7 cellular contexts compared by ENCODE assay signal in the genomic region with DNA sequence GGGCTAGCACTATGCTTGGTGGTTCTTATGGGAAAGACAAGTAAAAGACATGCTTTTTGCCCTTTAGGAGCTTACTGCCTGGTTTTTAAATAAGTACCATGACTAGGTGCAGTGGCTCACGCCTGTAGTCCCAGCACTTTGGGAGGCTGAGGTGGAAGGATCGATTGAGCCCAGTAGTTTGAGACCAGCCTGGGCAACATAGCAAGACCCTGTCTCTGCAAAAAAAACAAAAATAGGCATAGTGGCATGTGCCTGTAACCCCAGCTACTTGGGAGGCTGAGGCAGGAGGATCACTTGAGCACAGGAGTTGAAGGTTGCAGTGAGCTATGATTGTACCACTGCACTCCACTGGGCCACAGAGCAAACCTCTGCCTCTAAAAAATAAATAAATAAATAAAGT. TPM values are rescaled to one million over a fixed set of nuclear protein-coding genes. Genes with fewer than 3 reads are reported as not detected.
DNase-seq lines count a peak whose midpoint lies in the region; ATAC-seq and TF ChIP-seq lines count a peak whose summit lies in the region.
"Not testable (repeated sequence)": the region's sequence is repeated elsewhere in the genome, so short reads cannot be mapped to it uniquely, and the experiment has no call there.

No MANE protein-coding gene starts in this region.

- not testable (repeated sequence) for H3K27me3 ChIP-seq in CD4-positive, CD25-positive, alpha-beta regulatory T cell (ENCODE audit: control insufficient read depth, insufficient read depth, low read length); KMS-11 (ENCODE audit: insufficient read depth, low read depth); cardiac muscle cell; trophoblast cell (ENCODE audit: insufficient read depth, low read length)

- not testable (repeated sequence) for H3K18ac ChIP-seq in trophoblast cell (ENCODE audit: low read length)

- peaks cover 15% of the 10 kb centered on the region; the same call in 1 of the 2 replicates for H4K20me1 ChIP-seq in KMS-11 (ENCODE audit: insufficient read depth)

- peak overlapping the region; percentile 84 for H3K4me2 ChIP-seq in KMS-11
- not testable (repeated sequence) for H3K4me2 ChIP-seq in trophoblast cell (ENCODE audit: low read length)

- peak overlapping the region in 2 of 3 donors; percentile 31 to 93 for H3K27ac Mint-ChIP-seq in CD4-positive, CD25-positive, alpha-beta regulatory T cell
- not testable (repeated sequence) for H3K27ac Mint-ChIP-seq in T-helper 17 cell
- H3K27ac Mint-ChIP-seq in activated CD8-positive, alpha-beta memory T cell treated with anti-CD3 and anti-CD28 coated beads, Interleukin-2, amount 10 ng/mL, durations not matched to agents 7 days and 5 days = peak overlapping the region; percentile 7
- H3K27ac Mint-ChIP-seq in activated naive CD8-positive, alpha-beta T cell treated with anti-CD3 and anti-CD28 coated beads, Interleukin-2, amount 50 U/mL, for 24 hours = peak overlapping the region; percentile 75

- H3K4ac ChIP-seq in trophoblast cell (ENCODE audit: low read depth, low read length) = peak overlapping the region; percentile 77

- H3K4me3 Mint-ChIP-seq in CD4-positive, CD25-positive, alpha-beta regulatory T cell; activated CD8-positive, alpha-beta memory T cell treated with anti-CD3 and anti-CD28 coated beads, Interleukin-2, amount 10 ng/mL, durations not matched to agents 7 days and 5 days; activated naive CD8-positive, alpha-beta T cell treated with anti-CD3 and anti-CD28 coated beads, Interleukin-2, amount 50 U/mL, for 24 hours: not testable (repeated sequence)
- H3K4me3 Mint-ChIP-seq in T-helper 17 cell = peak overlapping the region; percentile 77

- not testable (repeated sequence) for H3K9ac ChIP-seq in KMS-11; trophoblast cell (ENCODE audit: low read length)

- H4K91ac ChIP-seq in trophoblast cell (ENCODE audit: low read depth, low read length) = not testable (repeated sequence)

- peaks cover 17% of the 10 kb centered on the region for H3K36me3 Mint-ChIP-seq in CD4-positive, CD25-positive, alpha-beta regulatory T cell
- not testable (repeated sequence) for H3K36me3 Mint-ChIP-seq in T-helper 17 cell (ENCODE audit: low read depth)
- H3K36me3 Mint-ChIP-seq in activated CD8-positive, alpha-beta memory T cell treated with anti-CD3 and anti-CD28 coated beads, Interleukin-2, amount 10 ng/mL, durations not matched to agents 7 days and 5 days = peaks cover 18% of the 10 kb centered on the region
- H3K36me3 Mint-ChIP-seq in activated naive CD8-positive, alpha-beta T cell treated with anti-CD3 and anti-CD28 coated beads, Interleukin-2, amount 50 U/mL, for 24 hours (ENCODE audit: low read depth) = peaks cover 13% of the 10 kb centered on the region

- not testable (repeated sequence) for H2BK120ac ChIP-seq in trophoblast cell (ENCODE audit: insufficient read depth, low read length, poor library complexity)

- H3K27me3 Mint-ChIP-seq in CD4-positive, CD25-positive, alpha-beta regulatory T cell; T-helper 17 cell; activated CD8-positive, alpha-beta memory T cell treated with anti-CD3 and anti-CD28 coated beads, Interleukin-2, amount 10 ng/mL, durations not matched to agents 7 days and 5 days; activated naive CD8-positive, alpha-beta T cell treated with anti-CD3 and anti-CD28 coated beads, Interleukin-2, amount 50 U/mL, for 24 hours: not testable (repeated sequence)

- not testable (repeated sequence) for H3K9me3 Mint-ChIP-seq in CD4-positive, CD25-positive, alpha-beta regulatory T cell; activated CD8-positive, alpha-beta memory T cell treated with anti-CD3 and anti-CD28 coated beads, Interleukin-2, amount 10 ng/mL, durations not matched to agents 7 days and 5 days (ENCODE audit: low read depth); activated naive CD8-positive, alpha-beta T cell treated with anti-CD3 and anti-CD28 coated beads, Interleukin-2, amount 50 U/mL, for 24 hours

- no CpG with 5 or more reads among the region's 2 CpGs for WGBS in trophoblast cell (ENCODE audit: extremely low coverage, insufficient coverage, insufficient read length)

- H3K36me3 ChIP-seq in CD4-positive, CD25-positive, alpha-beta regulatory T cell (ENCODE audit: control insufficient read depth, insufficient read depth, low read length); KMS-11 (ENCODE audit: insufficient read depth); cardiac muscle cell; trophoblast cell (ENCODE audit: control insufficient read depth in 1 of 2, insufficient read depth in 2 of 2, low read length in 2 of 2): not testable (repeated sequence)

- peak overlapping the region; percentile 99 for H3K4me3 ChIP-seq in CD4-positive, CD25-positive, alpha-beta regulatory T cell (ENCODE audit: low read depth, low read length)
- not testable (repeated sequence) for H3K4me3 ChIP-seq in KMS-11 (IDR thresholded peaks at IDR 0.05; ENCODE audit: insufficient read depth, low read depth, low read length); cardiac muscle cell; trophoblast cell (ENCODE audit: low read depth, low read length)

- H3K9me3 ChIP-seq in CD4-positive, CD25-positive, alpha-beta regulatory T cell (ENCODE audit: control insufficient read depth in 2 of 2, low read length in 2 of 2); T-helper 17 cell (ENCODE audit: control insufficient read depth, low read length, poor library complexity, severe bottlenecking); cardiac muscle cell (ENCODE audit: low read depth); trophoblast cell (ENCODE audit: insufficient read depth, low read depth, low read length): not testable (repeated sequence)

- ATAC-seq in CD4-positive, CD25-positive, alpha-beta regulatory T cell (ENCODE audit: low read depth in 2 of 2); T-helper 17 cell; activated CD8-positive, alpha-beta memory T cell treated with anti-CD3 and anti-CD28 coated beads, Interleukin-2, amount 10 ng/mL, durations not matched to agents 7 days and 5 days; activated naive CD8-positive, alpha-beta T cell treated with anti-CD3 and anti-CD28 coated beads, Interleukin-2, amount 50 U/mL, for 24 hours: not testable (repeated sequence)

- not testable (repeated sequence) for H2BK5ac ChIP-seq in trophoblast cell (ENCODE audit: low read depth, low read length, poor library complexity)

- H2BK12ac ChIP-seq in trophoblast cell (ENCODE audit: low read length) = not testable (repeated sequence)

- H3K4me1 ChIP-seq in CD4-positive, CD25-positive, alpha-beta regulatory T cell (ENCODE audit: control insufficient read depth, insufficient read depth, low read length, poor library complexity, severe bottlenecking) = peaks cover 77% of the 10 kb centered on the region
- peaks cover 74% of the 10 kb centered on the region for H3K4me1 ChIP-seq in KMS-11 (ENCODE audit: low read depth, poor library complexity, severe bottlenecking)
- H3K4me1 ChIP-seq in cardiac muscle cell (ENCODE audit: low read depth) = peaks cover 33% of the 10 kb centered on the region
- H3K4me1 ChIP-seq in trophoblast cell (ENCODE audit: control insufficient read depth in 1 of 2, insufficient read depth in 2 of 2, low read length in 2 of 2) = not testable (repeated sequence)

- not testable (repeated sequence) for H2AK5ac ChIP-seq in trophoblast cell (ENCODE audit: low read length)

- TF ChIP-seq CTCF in KMS-11 (conservative IDR thresholded peaks at IDR 0.05; ENCODE audit: low read depth, low read length); cardiac muscle cell (IDR thresholded peaks at IDR 0.05; ENCODE audit: low read depth, low read length): not testable (repeated sequence)

- H3K14ac ChIP-seq in trophoblast cell (ENCODE audit: low read length) = not testable (repeated sequence)

- peaks cover 11% of the 10 kb centered on the region for H3K79me1 ChIP-seq in trophoblast cell (ENCODE audit: low read length)

- not testable (repeated sequence) for DNase-seq in CD4-positive, CD25-positive, alpha-beta regulatory T cell; T-helper 17 cell; activated CD8-positive, alpha-beta memory T cell treated with anti-CD3 and anti-CD28 coated beads, Interleukin-2, amount 10 ng/mL, durations not matched to agents 7 days and 5 days; activated naive CD8-positive, alpha-beta T cell treated with anti-CD3 and anti-CD28 coated beads, Interleukin-2, amount 50 U/mL, for 24 hours; cardiac muscle cell (ENCODE audit: low read depth in 1 of 2, low spot score in 1 of 2); trophoblast cell

- not testable (repeated sequence) for H2AFZ ChIP-seq in KMS-11 (ENCODE audit: low read depth); trophoblast cell (ENCODE audit: insufficient read depth, low read length, poor library complexity)

- not testable (repeated sequence) for H3K23ac ChIP-seq in trophoblast cell (ENCODE audit: low read length)

- peaks cover 27 to 63% (median 37%) of the 10 kb centered on the region in 4 donors for H3K4me1 Mint-ChIP-seq in CD4-positive, CD25-positive, alpha-beta regulatory T cell
- peaks cover 36% of the 10 kb centered on the region for H3K4me1 Mint-ChIP-seq in T-helper 17 cell
- H3K4me1 Mint-ChIP-seq in activated CD8-positive, alpha-beta memory T cell treated with anti-CD3 and anti-CD28 coated beads, Interleukin-2, amount 10 ng/mL, durations not matched to agents 7 days and 5 days = peaks cover 37% of the 10 kb centered on the region
- peaks cover 53% of the 10 kb centered on the region for H3K4me1 Mint-ChIP-seq in activated naive CD8-positive, alpha-beta T cell treated with anti-CD3 and anti-CD28 coated beads, Interleukin-2, amount 50 U/mL, for 24 hours

- H3K79me2 ChIP-seq in KMS-11 (ENCODE audit: insufficient read depth, low read depth) (peaks cover 92% of the 10 kb centered on the region), trophoblast cell (ENCODE audit: control insufficient read depth, insufficient read depth, low read length, poor library complexity) (peaks cover 16% of the 10 kb centered on the region)

- CTCF ChIA-PET in activated CD8-positive, alpha-beta memory T cell treated with anti-CD3 and anti-CD28 coated beads, Interleukin-2, amount 10 ng/mL, durations not matched to agents 7 days and 5 days (lab: Charles Lee) = interaction anchor here (1.0 to 3.1 kb wide), 4 partner anchors 9 to 122 kb away, joined by 3 to 13 read pairs (median 4); no protein-coding TSS in a partner anchor

- peak overlapping the region; percentile 92 for H3K27ac ChIP-seq in CD4-positive, CD25-positive, alpha-beta regulatory T cell (ENCODE audit: insufficient read depth, low read length, poor library complexity, severe bottlenecking)
- peak overlapping the region; percentile 51; the same call in 1 of the 2 replicates for H3K27ac ChIP-seq in KMS-11
- peak overlapping the region; percentile 91 for H3K27ac ChIP-seq in cardiac muscle cell
- not testable (repeated sequence) for H3K27ac ChIP-seq in trophoblast cell (ENCODE audit: low read depth, low read length)

- not testable (repeated sequence) for H4K12ac ChIP-seq in trophoblast cell (ENCODE audit: low read depth, low read length)

- not testable (repeated sequence) for H4K8ac ChIP-seq in trophoblast cell (ENCODE audit: low read depth, low read length)

RNA-seq across cellular contexts. Expression of a gene that starts 4.3 kb away (rescaled TPM):
- total RNA-seq in CD4-positive, CD25-positive, alpha-beta regulatory T cell = 293 TPM
- polyA plus RNA-seq in CD4-positive, CD25-positive, alpha-beta regulatory T cell = 10 to 100 TPM; 83.7 to 92.7 (median 89.7) TPM
- total RNA-seq in T-helper 17 cell (100 to 1,000 TPM; 292 to 348 TPM), cardiac muscle cell (39.5 and 56.2 TPM in 2 replicates)
- total RNA-seq in activated CD8-positive, alpha-beta memory T cell treated with anti-CD3 and anti-CD28 coated beads, Interleukin-2, amount 10 ng/mL, durations not matched to agents 7 days and 5 days = 100 to 1,000 TPM in 1 of 2 experiments, 10 to 100 TPM in 1; 73.4 to 110 TPM
- 45.5 and 46.6 TPM in 2 replicates for polyA plus RNA-seq in cardiac muscle cell
- polyA plus RNA-seq in trophoblast cell (2013) = 32.8 and 33.8 TPM in 2 replicates
